Comparison of ENCODE assay signal across 8 cellular contexts in the genomic region with DNA sequence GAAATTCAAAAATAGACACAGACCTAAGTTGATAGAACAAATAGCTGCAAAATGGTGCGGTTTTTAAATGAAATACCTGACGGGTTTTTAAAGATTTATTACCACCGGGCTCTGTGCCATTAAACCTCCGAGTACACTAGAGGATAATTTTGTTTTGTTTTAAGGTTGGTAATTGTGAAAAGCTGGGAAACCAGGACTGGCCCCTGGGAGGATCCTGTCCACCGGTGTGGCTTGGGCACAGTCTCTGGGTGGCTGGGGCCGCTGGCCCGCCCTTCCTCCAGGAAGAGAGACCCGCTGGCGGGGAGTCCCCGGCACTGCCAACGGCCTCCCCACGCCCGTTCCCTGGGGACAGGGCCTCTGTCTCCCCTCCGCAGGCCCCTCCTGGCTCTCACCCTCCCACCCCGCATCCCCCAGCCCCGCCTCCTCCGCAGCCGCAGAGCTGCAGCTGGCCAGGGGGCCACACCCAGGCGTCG. TPM values are rescaled to one million over a fixed set of nuclear protein-coding genes. Genes with fewer than 3 reads are reported as not detected.
DNase-seq lines count a peak whose midpoint lies in the region; ATAC-seq, FAIRE-seq and TF ChIP-seq lines count a peak whose summit lies in the region.

No MANE protein-coding gene starts in this region.

- TF ChIP-seq CTCF in AG10803 (conservative IDR thresholded peaks at IDR 0.05; ENCODE audit: low read length) (no peak), WI38 (IDR thresholded peaks at IDR 0.05; ENCODE audit: low read depth, low read length) (no peak)

- no peak for FAIRE-seq in small intestine (lab: Jason Lieb, UNC)

- H3K4me1 ChIP-seq in small intestine (ENCODE audit: control insufficient read depth in 2 of 2, insufficient read depth in 1 of 2, low read depth in 1 of 2, low read length in 1 of 2): no peaks in the 10 kb centered on the region

- no peaks in the 10 kb centered on the region for H3K36me3 ChIP-seq in small intestine (ENCODE audit: control insufficient read depth in 2 of 2, insufficient read depth in 2 of 2, low read length in 2 of 2)

- DNase-seq in AG10803 (ENCODE audit: low read depth) (peak; percentile 29), left cardiac atrium (peak; percentile 47), small intestine (no peak), cortex of kidney (lab: John Stamatoyannopoulos, UW) (no peak), hippocampal formation (lab: John Stamatoyannopoulos, UW) (no peak)

- intact Hi-C loops in left cardiac atrium (cut with DNase I): no loop called here

- no peaks in the 10 kb centered on the region for H3K9me3 ChIP-seq in small intestine (ENCODE audit: control insufficient read depth, low read depth)

- 2 to 6% (median 2%) methylated on average over 11 to 20 of the region's 20 CpGs for WGBS in small intestine, 3 donors

- no peaks in the 10 kb centered on the region for H3K27me3 ChIP-seq in small intestine (ENCODE audit: control insufficient read depth in 2 of 2, insufficient read depth in 2 of 2, low read length in 2 of 2)

- H3K4me3 ChIP-seq in AG10803 (ENCODE audit: low read length): peak overlapping the region; percentile 65
- peak overlapping the region; percentile 46 for H3K4me3 ChIP-seq in WI38 (ENCODE audit: low read depth, low read length)
- H3K4me3 ChIP-seq in small intestine (ENCODE audit: low read depth in 1 of 2, low read length in 2 of 2): peak overlapping the region; percentile 46 to 53

- ATAC-seq in GM18909 (IDR thresholded peaks at IDR 0.05; ENCODE audit: poor library complexity, unreplicated experiment) (peak; percentile 59), HG03439 (IDR thresholded peaks at IDR 0.05; ENCODE audit: unreplicated experiment) (peak; percentile 46), left cardiac atrium (peak; percentile 58 to 68)

- H3K27ac ChIP-seq in small intestine (ENCODE audit: low read depth in 1 of 2, low read length in 1 of 2): no peak overlapping the region

RNA-seq across cellular contexts. Expression of a gene that starts 13.8 kb away (rescaled TPM):
- total RNA-seq in left cardiac atrium: 10 to 100 TPM in 1 of 2 donors, 1 to 10 TPM in 1; 6.1 to 15.6 TPM
- polyA plus RNA-seq in small intestine: under 1 TPM in 2 of 3 donors, not detected in 1; 0.54 to 0.76 TPM

RNA-seq across cellular contexts. Expression of a gene that starts 37.8 kb away (rescaled TPM):
- not detected for total RNA-seq in left cardiac atrium
- polyA plus RNA-seq in small intestine: under 1 TPM in 1 of 3 donors, not detected in 2; 0.18 TPM

RNA-seq across cellular contexts. Expression of a gene that starts 37.8 kb away (rescaled TPM):
- not detected for total RNA-seq in left cardiac atrium
- under 1 TPM in 1 of 3 donors, not detected in 2; 0.06 TPM for polyA plus RNA-seq in small intestine

Comparison
In these comparisons a context has a peak if more than half of its experiments do, and no peak if none do; other contexts are left out.
1. DNase-seq: peak in AG10803 (single experiment) and left cardiac atrium (single experiment); none in small intestine (single experiment), cortex of kidney (single experiment) and hippocampal formation (0 of 2).
2. Peak in every context shown above with its lines, with median percentiles within 50 percentile points of each other: H3K4me3 ChIP-seq and ATAC-seq.